19 cellular contexts compared by ENCODE assay signal in genomic region chr4:184969610-184970009, GRCh38. TPM values are rescaled to one million over a fixed set of nuclear protein-coding genes. Genes with fewer than 3 reads are reported as not detected.
DNase-seq lines count a peak whose midpoint lies in the region; ATAC-seq and TF ChIP-seq lines count a peak whose summit lies in the region.
"Had no signal": no experiment of that assay in that cellular context is flagged by ENCODE, and none has a peak within 500 bp of the region (broad histone marks: within the 10 kb centered on the region; RNA-seq: fewer than 3 reads in every experiment).

No MANE protein-coding gene starts in this region.

- H3K9me3 Mint-ChIP-seq in activated CD8-positive, alpha-beta memory T cell treated with anti-CD3 and anti-CD28 coated beads, Interleukin-2, amount 10 ng/mL, durations not matched to agents 7 days and 5 days (ENCODE audit: low read depth): peaks cover 8% of the 10 kb centered on the region
- peaks cover 23% of the 10 kb centered on the region for H3K9me3 Mint-ChIP-seq in activated naive CD4-positive, alpha-beta T cell treated with anti-CD3 and anti-CD28 coated beads, Interleukin-2, amount 10 ng/mL, durations not matched to agents 7 days and 5 days

- intact Hi-C loops in right cardiac atrium (cut with DNase I): no loop called here
- intact Hi-C loops in ovary (cut with DNase I): no loop called here

- peak; percentile 21 for DNase-seq in right atrium auricular region (ENCODE audit: low spot score)
- no peak for DNase-seq in right cardiac atrium
- DNase-seq in activated CD8-positive, alpha-beta memory T cell treated with anti-CD3 and anti-CD28 coated beads, Interleukin-2, amount 10 ng/mL, durations not matched to agents 7 days and 5 days: peak; percentile 34
- peak; percentile 38 for DNase-seq in left lobe of liver (ENCODE audit: low spot score)
- DNase-seq in ovary: no peak
- no peak for DNase-seq in NCI-H1105 (lab: John Stamatoyannopoulos, UW)
- DNase-seq in activated naive CD4-positive, alpha-beta T cell treated with anti-CD3 and anti-CD28 coated beads, Interleukin-2, amount 10 ng/mL, durations not matched to agents 7 days and 5 days: no peak
- DNase-seq in germinal center (ENCODE audit: low spot score): no peak
- DNase-seq: 8988T, Calu3, DMS79 treated with DMSO at 0.1 percent for 48 hours, GF-D8 had no signal

- no peak overlapping the region for H3K27ac ChIP-seq in right atrium auricular region
- no peak overlapping the region for H3K27ac ChIP-seq in right cardiac atrium (ENCODE audit: low read length)
- no peak overlapping the region for H3K27ac ChIP-seq in ovary
- H3K27ac ChIP-seq: BLaER1, HL-60 had no signal

- TF ChIP-seq CTCF in right atrium auricular region (IDR thresholded peaks at IDR 0.05) (no peak), ovary (IDR thresholded peaks at IDR 0.05) (no peak)

- no peaks in the 10 kb centered on the region for H3K4me1 ChIP-seq in right atrium auricular region
- H3K4me1 ChIP-seq in right cardiac atrium (ENCODE audit: control insufficient read depth, insufficient read depth, low read length): no peaks in the 10 kb centered on the region
- no peaks in the 10 kb centered on the region for H3K4me1 ChIP-seq in ovary (ENCODE audit: insufficient read depth)
- H3K4me1 ChIP-seq: BLaER1, HAP-1 had no signal

- ATAC-seq in right cardiac atrium (no peak), left lobe of liver (no peak)
- ATAC-seq in activated CD8-positive, alpha-beta memory T cell treated with anti-CD3 and anti-CD28 coated beads, Interleukin-2, amount 10 ng/mL, durations not matched to agents 7 days and 5 days: no peak
- ATAC-seq: CD8-positive, alpha-beta T cell had no signal

- TF ChIP-seq EP300 in ovary (IDR thresholded peaks at IDR 0.05): no peak

- no peaks in the 10 kb centered on the region for H3K36me3 ChIP-seq in right atrium auricular region
- no peaks in the 10 kb centered on the region for H3K36me3 ChIP-seq in ovary
- H3K36me3 ChIP-seq: BLaER1, HAP-1 had no signal

- no peak for TF ChIP-seq POLR2A in ovary (IDR thresholded peaks at IDR 0.05)

- CTCF ChIA-PET in activated CD8-positive, alpha-beta memory T cell treated with anti-CD3 and anti-CD28 coated beads, Interleukin-2, amount 10 ng/mL, durations not matched to agents 7 days and 5 days (lab: Charles Lee): no interaction called here
- CTCF ChIA-PET in activated naive CD4-positive, alpha-beta T cell treated with anti-CD3 and anti-CD28 coated beads, Interleukin-2, amount 10 ng/mL, durations not matched to agents 7 days and 5 days (lab: Charles Lee): no interaction called here

- H3K27me3 Mint-ChIP-seq in activated CD8-positive, alpha-beta memory T cell treated with anti-CD3 and anti-CD28 coated beads, Interleukin-2, amount 10 ng/mL, durations not matched to agents 7 days and 5 days: peaks cover 8% of the 10 kb centered on the region
- H3K27me3 Mint-ChIP-seq in activated naive CD4-positive, alpha-beta T cell treated with anti-CD3 and anti-CD28 coated beads, Interleukin-2, amount 10 ng/mL, durations not matched to agents 7 days and 5 days: peaks cover 22% of the 10 kb centered on the region

- H3K9me3 ChIP-seq in right atrium auricular region (no peaks in the 10 kb centered on the region), right cardiac atrium (ENCODE audit: control insufficient read depth, low read length) (no peaks in the 10 kb centered on the region), ovary (no peaks in the 10 kb centered on the region)
- H3K9me3 ChIP-seq: HAP-1 had no signal

- no peaks in the 10 kb centered on the region for H3K27me3 ChIP-seq in right atrium auricular region
- H3K27me3 ChIP-seq in right cardiac atrium (ENCODE audit: control insufficient read depth, insufficient read depth): no peaks in the 10 kb centered on the region
- no peaks in the 10 kb centered on the region for H3K27me3 ChIP-seq in ovary
- H3K27me3 ChIP-seq: BLaER1 had no signal

- peaks cover 10% of the 10 kb centered on the region for H3K36me3 Mint-ChIP-seq in activated CD8-positive, alpha-beta memory T cell treated with anti-CD3 and anti-CD28 coated beads, Interleukin-2, amount 10 ng/mL, durations not matched to agents 7 days and 5 days
- H3K36me3 Mint-ChIP-seq in activated naive CD4-positive, alpha-beta T cell treated with anti-CD3 and anti-CD28 coated beads, Interleukin-2, amount 10 ng/mL, durations not matched to agents 7 days and 5 days: peaks cover 9% of the 10 kb centered on the region

- H3K4me1 Mint-ChIP-seq in activated CD8-positive, alpha-beta memory T cell treated with anti-CD3 and anti-CD28 coated beads, Interleukin-2, amount 10 ng/mL, durations not matched to agents 7 days and 5 days: peaks cover 5% of the 10 kb centered on the region
- peaks cover 5% of the 10 kb centered on the region for H3K4me1 Mint-ChIP-seq in activated naive CD4-positive, alpha-beta T cell treated with anti-CD3 and anti-CD28 coated beads, Interleukin-2, amount 10 ng/mL, durations not matched to agents 7 days and 5 days

- 86% methylated on average over 5 of the region's 5 CpGs for WGBS in right cardiac atrium
- WGBS in ovary, 3 donors: 86 to 93% (median 91%) methylated on average over 5 of the region's 5 CpGs

- no peak overlapping the region for H3K4me3 ChIP-seq in right atrium auricular region
- H3K4me3 ChIP-seq in right cardiac atrium (ENCODE audit: low read length): no peak overlapping the region
- H3K4me3 ChIP-seq in ovary: no peak overlapping the region
- H3K4me3 ChIP-seq: BLaER1, HAP-1 had no signal

- no peak overlapping the region for H3K27ac Mint-ChIP-seq in activated CD8-positive, alpha-beta memory T cell treated with anti-CD3 and anti-CD28 coated beads, Interleukin-2, amount 10 ng/mL, durations not matched to agents 7 days and 5 days
- no peak overlapping the region for H3K27ac Mint-ChIP-seq in activated naive CD4-positive, alpha-beta T cell treated with anti-CD3 and anti-CD28 coated beads, Interleukin-2, amount 10 ng/mL, durations not matched to agents 7 days and 5 days
- H3K27ac Mint-ChIP-seq: CD8-positive, alpha-beta T cell had no signal

- no peak overlapping the region for H3K4me3 Mint-ChIP-seq in activated CD8-positive, alpha-beta memory T cell treated with anti-CD3 and anti-CD28 coated beads, Interleukin-2, amount 10 ng/mL, durations not matched to agents 7 days and 5 days
- no peak overlapping the region for H3K4me3 Mint-ChIP-seq in activated naive CD4-positive, alpha-beta T cell treated with anti-CD3 and anti-CD28 coated beads, Interleukin-2, amount 10 ng/mL, durations not matched to agents 7 days and 5 days
- H3K4me3 Mint-ChIP-seq: CD8-positive, alpha-beta T cell had no signal

RNA-seq across cellular contexts. Expression of gene HELT, which starts 48.7 kb away (rescaled TPM):
- total RNA-seq in right atrium auricular region: not detected
- total RNA-seq in right cardiac atrium: not detected
- not detected for polyA plus RNA-seq in right cardiac atrium
- total RNA-seq in activated CD8-positive, alpha-beta memory T cell treated with anti-CD3 and anti-CD28 coated beads, Interleukin-2, amount 10 ng/mL, durations not matched to agents 7 days and 5 days: not detected
- not detected for total RNA-seq in left lobe of liver
- not detected for total RNA-seq in ovary
- not detected for polyA plus RNA-seq in ovary
- total RNA-seq: A673; Calu3; CD8-positive, alpha-beta T cell; HT1080 had no signal
- polyA plus RNA-seq: AG04450 had no signal

Comparison
In these comparisons a context has a peak if more than half of its experiments do, and no peak if none do; other contexts are left out.
1. DNase-seq: peak in right atrium auricular region (single experiment), activated CD8-positive, alpha-beta memory T cell treated with anti-CD3 and anti-CD28 coated beads, Interleukin-2, amount 10 ng/mL, durations not matched to agents 7 days and 5 days (single experiment) and left lobe of liver (single experiment); none in right cardiac atrium (0 of 3), ovary (0 of 5), NCI-H1105 (single experiment), activated naive CD4-positive, alpha-beta T cell treated with anti-CD3 and anti-CD28 coated beads, Interleukin-2, amount 10 ng/mL, durations not matched to agents 7 days and 5 days (single experiment) and germinal center (single experiment).